10 cellular contexts compared by ENCODE assay signal in genomic region chr19:15508035-15508710, GRCh38. TPM values are rescaled to one million over a fixed set of nuclear protein-coding genes. Genes with fewer than 3 reads are reported as not detected.
DNase-seq lines count a peak whose midpoint lies in the region; TF ChIP-seq lines count a peak whose summit lies in the region.
"Had no signal": no experiment of that assay in that cellular context is flagged by ENCODE, and none has a peak within 500 bp of the region (broad histone marks: within the 10 kb centered on the region; RNA-seq: fewer than 3 reads in every experiment).

CYP4F22 (plus strand) TSS chr19:15508525; CDS start chr19:15525337, 16,812 bp downstream.

- no peaks in the 10 kb centered on the region for H3K9me3 ChIP-seq in suprapubic skin

- no peaks in the 10 kb centered on the region for H3K36me3 ChIP-seq in suprapubic skin

- peaks cover 25% of the 10 kb centered on the region for H3K4me1 Mint-ChIP-seq in activated T-cell treated with anti-CD3 and anti-CD28 coated beads, Interleukin-2, amount 50 U/mL, for 24 hours (ENCODE audit: low read depth)
- H3K4me1 Mint-ChIP-seq in osteocyte (ENCODE audit: unreplicated experiment) = no peaks in the 10 kb centered on the region
- H3K4me1 Mint-ChIP-seq: nephron had no signal

- DNase-seq in activated CD4-positive, alpha-beta T cell treated with anti-CD3 and anti-CD28 coated beads for 48 hours = peak; percentile 18
- no peak for DNase-seq in activated CD4-positive, alpha-beta T cell treated with anti-CD3 and anti-CD28 coated beads for 1 hour
- peak; percentile 58 for DNase-seq in activated T-cell treated with anti-CD3 and anti-CD28 coated beads, Interleukin-2, amount 50 U/mL, for 24 hours
- DNase-seq in islet precursor cell (peak; percentile 52), suprapubic skin (ENCODE audit: low spot score in 2 of 2) (no peak), NCI-H82 (lab: John Stamatoyannopoulos, UW) (no peak), osteocyte (ENCODE audit: extremely low spot score, unreplicated experiment) (no peak), NCI-H2196 treated with DMSO at 0.1 percent for 48 hours (lab: John Stamatoyannopoulos, UW; ENCODE audit: unreplicated experiment) (no peak)
- DNase-seq: foreskin keratinocyte had no signal

- no peaks in the 10 kb centered on the region for H3K36me3 Mint-ChIP-seq in activated T-cell treated with anti-CD3 and anti-CD28 coated beads, Interleukin-2, amount 50 U/mL, for 24 hours (ENCODE audit: low read depth)
- H3K36me3 Mint-ChIP-seq in osteocyte (ENCODE audit: unreplicated experiment) = no peaks in the 10 kb centered on the region

- no peak within 1 kb of the TSS for H3K27ac Mint-ChIP-seq in activated T-cell treated with anti-CD3 and anti-CD28 coated beads, Interleukin-2, amount 50 U/mL, for 24 hours
- H3K27ac Mint-ChIP-seq in osteocyte (ENCODE audit: unreplicated experiment) = no peak within 1 kb of the TSS
- H3K27ac Mint-ChIP-seq: nephron had no signal

- H3K27me3 ChIP-seq in suprapubic skin = peaks cover 43% of the 10 kb centered on the region

- TF ChIP-seq CTCF in suprapubic skin (IDR thresholded peaks at IDR 0.05) (no peak), osteocyte (IDR thresholded peaks at IDR 0.05) (no peak)

- H3K9me3 Mint-ChIP-seq in activated T-cell treated with anti-CD3 and anti-CD28 coated beads, Interleukin-2, amount 50 U/mL, for 24 hours = no peaks in the 10 kb centered on the region
- H3K9me3 Mint-ChIP-seq in osteocyte (ENCODE audit: unreplicated experiment) = no peaks in the 10 kb centered on the region

- no peak for TF ChIP-seq POLR2A in suprapubic skin (IDR thresholded peaks at IDR 0.05)

- peaks cover 24% of the 10 kb centered on the region for H3K4me1 ChIP-seq in suprapubic skin
- H3K4me1 ChIP-seq: foreskin keratinocyte had no signal

- 7% methylated on average over 27 of the region's 52 CpGs for WGBS in suprapubic skin

- H3K27ac ChIP-seq in suprapubic skin = peak within 1 kb of the TSS; percentile 38
- H3K27ac ChIP-seq: foreskin keratinocyte had no signal

- H3K4me3 Mint-ChIP-seq in activated T-cell treated with anti-CD3 and anti-CD28 coated beads, Interleukin-2, amount 50 U/mL, for 24 hours = peak within 1 kb of the TSS; percentile 75
- no peak within 1 kb of the TSS for H3K4me3 Mint-ChIP-seq in osteocyte (ENCODE audit: unreplicated experiment)
- H3K4me3 Mint-ChIP-seq: nephron had no signal

- peaks cover 20% of the 10 kb centered on the region for H3K27me3 Mint-ChIP-seq in activated T-cell treated with anti-CD3 and anti-CD28 coated beads, Interleukin-2, amount 50 U/mL, for 24 hours
- H3K27me3 Mint-ChIP-seq in osteocyte (ENCODE audit: unreplicated experiment) = peaks cover 4% of the 10 kb centered on the region

- peak within 1 kb of the TSS; percentile 41 for H3K4me3 ChIP-seq in suprapubic skin

- TF ChIP-seq EP300 in suprapubic skin (IDR thresholded peaks at IDR 0.05) = no peak

RNA-seq across cellular contexts. Expression of gene CYP4F22, which starts in this region (rescaled TPM):
- total RNA-seq in suprapubic skin (10 to 100 TPM; 26.0 to 77.7 (median 55.5) TPM), osteocyte (not detected in 2 replicates)

Comparison
In these comparisons a context has a peak if more than half of its experiments do, and no peak if none do; other contexts are left out.
1. RNA of gene CYP4F22 (total RNA-seq): 26.0 to 77.7 TPM in suprapubic skin; not detected in osteocyte; every median in the first group is over 10 times any median in the second.
2. DNase-seq: peak in activated CD4-positive, alpha-beta T cell treated with anti-CD3 and anti-CD28 coated beads for 48 hours (single experiment), activated T-cell treated with anti-CD3 and anti-CD28 coated beads, Interleukin-2, amount 50 U/mL, for 24 hours (single experiment) and islet precursor cell (single experiment); none in activated CD4-positive, alpha-beta T cell treated with anti-CD3 and anti-CD28 coated beads for 1 hour (single experiment), suprapubic skin (0 of 2), NCI-H82 (single experiment), osteocyte (single experiment) and NCI-H2196 treated with DMSO at 0.1 percent for 48 hours (single experiment).